Comparison of ENCODE assay signal across 8 cellular contexts in the genomic region with DNA sequence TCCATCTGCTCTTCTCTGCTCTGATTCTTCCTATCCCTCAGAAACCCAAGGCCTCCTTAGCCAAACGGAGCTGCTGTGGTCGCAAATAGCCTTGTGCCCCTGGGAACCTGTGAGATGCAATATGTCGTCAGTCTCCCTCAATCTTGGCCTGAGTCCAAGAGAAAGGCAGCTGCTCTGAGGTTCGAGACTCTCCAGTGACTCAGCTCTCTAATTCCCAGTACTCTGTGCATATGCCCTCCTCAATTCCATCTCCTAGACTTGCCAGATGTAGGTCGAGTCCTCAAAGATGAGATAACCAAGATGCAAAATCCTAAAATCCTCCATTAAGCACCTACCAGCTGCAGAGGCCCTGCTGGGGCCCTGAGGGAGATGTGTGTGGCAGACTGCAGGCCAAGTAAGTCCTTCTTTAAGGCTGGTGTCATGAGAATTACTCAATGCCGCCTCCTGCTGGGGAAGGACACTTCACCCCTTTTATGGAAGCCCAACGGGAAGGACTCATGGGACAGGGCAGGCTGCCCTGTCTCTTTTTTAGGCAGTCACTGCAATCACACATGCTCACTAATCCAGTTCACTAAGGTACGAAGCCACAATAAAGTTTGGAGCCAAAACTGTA. TPM values are rescaled to one million over a fixed set of nuclear protein-coding genes. Genes with fewer than 3 reads are reported as not detected.
DNase-seq lines count a peak whose midpoint lies in the region; ATAC-seq and TF ChIP-seq lines count a peak whose summit lies in the region.

No MANE protein-coding gene starts in this region.

- in situ Hi-C loops in SK-MEL-5 (cut with HindIII; ENCODE audit: low pct_unique_long_range_greater_than_20kb, low sequenced_read_pairs) = no loop called here

- no peaks in the 10 kb centered on the region for H3K9me3 Mint-ChIP-seq in brain

- ATAC-seq in GM21529 (IDR thresholded peaks at IDR 0.05; ENCODE audit: unreplicated experiment) (no peak), GM18868 (IDR thresholded peaks at IDR 0.05; ENCODE audit: unreplicated experiment) (no peak)

- H3K27ac Mint-ChIP-seq in brain = peak overlapping the region in 4 of 5 experiments; percentile 51 to 90 (median 72)

- peak; percentile 36 for DNase-seq in AG08396 (ENCODE audit: low spot score)
- peak; percentile 39 for DNase-seq in GM20000 (ENCODE audit: low spot score)
- DNase-seq in SK-MEL-5 (ENCODE audit: low read depth, low spot score) = peak; percentile 80
- peak; percentile 27 to 58 for DNase-seq in lung microvascular endothelial cell (ENCODE audit: low read depth in 2 of 2)
- no peak for DNase-seq in pons (ENCODE audit: low spot score)

- no peaks in the 10 kb centered on the region for H3K36me3 Mint-ChIP-seq in brain

- peaks cover 33% of the 10 kb centered on the region for H3K4me1 Mint-ChIP-seq in brain

- TF ChIP-seq CTCF in GM20000 (IDR thresholded peaks at IDR 0.05; ENCODE audit: extremely low read depth, missing control alignments) (peak; percentile 53), brain (conservative IDR thresholded peaks at IDR 0.05) (peak; percentile 45 to 55)

- H3K27me3 Mint-ChIP-seq in brain = peaks cover 4% of the 10 kb centered on the region

- H3K4me3 Mint-ChIP-seq in brain = no peak overlapping the region

RNA-seq across cellular contexts. Expression of a gene that starts 28.5 kb away (rescaled TPM):
- total RNA-seq in SK-MEL-5 (2014; rRNA removed; shearing (Covaris generic)) = not detected in 2 replicates
- polyA plus RNA-seq in SK-MEL-5 (2015; cell fraction: cytosol; rRNA removed) = not detected in 2 replicates
- polyA plus RNA-seq in SK-MEL-5 (2015; cell fraction: nucleus; rRNA removed) = not detected in 2 replicates
- not detected for polyA plus RNA-seq in brain (ENCODE audit: insufficient read depth, low read depth, low replicate concordance)
- total RNA-seq in lung microvascular endothelial cell = not detected in 2 replicates

RNA-seq across cellular contexts. Expression of a gene that starts 30.8 kb away (rescaled TPM):
- total RNA-seq in SK-MEL-5 (2014; rRNA removed; shearing (Covaris generic)) = not detected in 2 replicates
- 0.11 TPM in 1 of 2 replicates, not detected in the other for polyA plus RNA-seq in SK-MEL-5 (2015; cell fraction: cytosol; rRNA removed)
- polyA plus RNA-seq in SK-MEL-5 (2015; cell fraction: nucleus; rRNA removed) = 0.09 and 1.6 TPM in 2 replicates
- not detected for polyA plus RNA-seq in brain (ENCODE audit: insufficient read depth, low read depth, low replicate concordance)
- 2.6 and 6.7 TPM in 2 replicates for total RNA-seq in lung microvascular endothelial cell

RNA-seq across cellular contexts. Expression of a gene that starts 36.4 kb away (rescaled TPM):
- not detected in 2 replicates for total RNA-seq in SK-MEL-5 (2014; rRNA removed; shearing (Covaris generic))
- polyA plus RNA-seq in SK-MEL-5 (2015; cell fraction: cytosol; rRNA removed) = not detected in 2 replicates
- polyA plus RNA-seq in SK-MEL-5 (2015; cell fraction: nucleus; rRNA removed) = not detected in 2 replicates
- not detected for polyA plus RNA-seq in brain (ENCODE audit: insufficient read depth, low read depth, low replicate concordance)
- total RNA-seq in lung microvascular endothelial cell = under 0.01 TPM in 1 of 2 replicates, not detected in the other

RNA-seq across cellular contexts. Expression of a gene that starts 55.0 kb away (rescaled TPM):
- not detected in 2 replicates for total RNA-seq in SK-MEL-5 (2014; rRNA removed; shearing (Covaris generic))
- polyA plus RNA-seq in SK-MEL-5 (2015; cell fraction: cytosol; rRNA removed) = not detected in 2 replicates
- polyA plus RNA-seq in SK-MEL-5 (2015; cell fraction: nucleus; rRNA removed) = not detected in 2 replicates
- not detected for polyA plus RNA-seq in brain (ENCODE audit: insufficient read depth, low read depth, low replicate concordance)
- not detected in 2 replicates for total RNA-seq in lung microvascular endothelial cell
